Comparison of ENCODE assay signal across 12 cellular contexts in the genomic region with DNA sequence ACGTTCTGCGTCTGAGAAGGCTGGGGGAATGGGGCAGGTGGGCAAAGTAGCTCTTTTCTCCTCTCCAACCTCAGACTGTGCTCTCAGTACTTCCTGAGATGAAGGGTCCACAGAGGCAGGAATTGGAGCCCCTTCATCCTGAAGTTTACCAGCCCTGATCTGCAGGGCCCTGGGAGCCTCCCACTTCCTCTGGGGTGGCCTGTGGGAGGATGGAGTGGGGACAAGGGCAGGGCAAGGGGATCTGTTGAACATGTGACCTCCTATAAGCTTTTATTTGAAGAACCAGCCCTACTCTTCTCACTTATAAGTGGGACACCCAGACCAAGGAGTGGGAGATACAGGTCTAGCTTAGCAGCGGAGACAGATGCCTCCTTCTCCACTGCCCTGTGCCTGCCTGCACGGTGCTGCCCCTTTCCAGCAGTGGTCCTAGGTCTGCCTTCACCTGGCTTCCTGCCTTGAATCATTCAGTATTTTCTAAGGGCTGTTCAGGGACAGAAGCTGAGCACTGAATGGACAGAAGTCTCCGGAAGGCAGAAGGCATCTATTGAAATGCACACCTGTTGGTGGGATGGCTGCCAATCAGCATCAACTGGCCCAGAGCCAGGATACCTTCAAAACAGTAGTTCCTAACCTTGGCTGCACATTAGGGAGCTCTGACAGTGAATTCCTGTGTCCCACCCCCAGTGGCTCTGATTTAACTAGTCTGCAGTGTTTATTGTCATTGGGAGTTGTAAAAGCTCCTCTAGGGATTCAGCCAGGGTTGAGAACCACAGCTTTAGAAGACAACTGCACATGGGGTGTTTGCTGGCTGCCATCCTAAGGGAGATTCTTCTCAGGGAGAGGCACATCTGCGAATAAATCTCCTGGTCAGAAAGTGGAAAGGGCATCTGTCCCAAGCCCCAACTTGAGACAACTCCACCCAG. TPM values are rescaled to one million over a fixed set of nuclear protein-coding genes. Genes with fewer than 3 reads are reported as not detected.
DNase-seq lines count a peak whose midpoint lies in the region; ATAC-seq, FAIRE-seq and TF ChIP-seq lines count a peak whose summit lies in the region.
"Had no signal": no experiment of that assay in that cellular context is flagged by ENCODE, and none has a peak within 500 bp of the region (broad histone marks: within the 10 kb centered on the region; RNA-seq: fewer than 3 reads in every experiment).

No MANE protein-coding gene starts in this region.

- WGBS in stomach, 5 donors, result 54 to 69% (median 64%) methylated on average over 4 to 6 of the region's 6 CpGs
- 53 to 64% methylated on average over 6 of the region's 6 CpGs for WGBS in tibial nerve, 2 donors

- peaks cover 35% of the 10 kb centered on the region for H3K27me3 Mint-ChIP-seq in activated CD8-positive, alpha-beta memory T cell treated with anti-CD3 and anti-CD28 coated beads, Interleukin-2, amount 10 ng/mL, durations not matched to agents 7 days and 5 days

- peaks cover 29% of the 10 kb centered on the region for H3K79me2 ChIP-seq in endothelial cell of umbilical vein (ENCODE audit: control insufficient read depth, insufficient read depth, low read length)

- H4K20me1 ChIP-seq in endothelial cell of umbilical vein (replicated peaks; ENCODE audit: control insufficient read depth, extremely low read depth, insufficient read depth, low read length), result no peaks in the 10 kb centered on the region

- peak; percentile 66 for FAIRE-seq in endothelial cell of umbilical vein (lab: Jason Lieb, UNC)

- TF ChIP-seq EP300 in stomach (IDR thresholded peaks at IDR 0.05), result no peak
- no peak for TF ChIP-seq EP300 in tibial nerve (IDR thresholded peaks at IDR 0.05)

- H3K36me3 Mint-ChIP-seq in activated CD8-positive, alpha-beta memory T cell treated with anti-CD3 and anti-CD28 coated beads, Interleukin-2, amount 10 ng/mL, durations not matched to agents 7 days and 5 days, result no peaks in the 10 kb centered on the region
- H3K36me3 Mint-ChIP-seq: activated naive CD8-positive, alpha-beta T cell treated with anti-CD3 and anti-CD28 coated beads, Interleukin-2, amount 10 ng/mL, durations not matched to agents 7 days and 5 days had no signal

- POLR2A ChIA-PET in endothelial cell of umbilical vein (lab: Charles Lee), result no interaction called here

- CTCF ChIA-PET in activated CD8-positive, alpha-beta memory T cell treated with anti-CD3 and anti-CD28 coated beads, Interleukin-2, amount 10 ng/mL, durations not matched to agents 7 days and 5 days (lab: Charles Lee), result interaction anchor here (0.8 to 5.0 kb wide), 7 partner anchors 17 to 904 kb away, joined by 3 to 43 read pairs (median 9); no protein-coding TSS in a partner anchor
- CTCF ChIA-PET in endothelial cell of umbilical vein (lab: Charles Lee), result interaction anchor here (0.7 to 9.1 kb wide), 31 partner anchors 8 to 298 kb away, joined by 3 to 251 read pairs (median 4); no protein-coding TSS in a partner anchor

- H3K4me3 Mint-ChIP-seq in activated CD8-positive, alpha-beta memory T cell treated with anti-CD3 and anti-CD28 coated beads, Interleukin-2, amount 10 ng/mL, durations not matched to agents 7 days and 5 days, result no peak overlapping the region
- H3K4me3 Mint-ChIP-seq: activated naive CD8-positive, alpha-beta T cell treated with anti-CD3 and anti-CD28 coated beads, Interleukin-2, amount 10 ng/mL, durations not matched to agents 7 days and 5 days had no signal

- H3K36me3 ChIP-seq in endothelial cell of umbilical vein (ENCODE audit: control insufficient read depth in 2 of 2, extremely low read depth in 1 of 2, insufficient read depth in 2 of 2, low read length in 2 of 2) (no peaks in the 10 kb centered on the region), stomach (no peaks in the 10 kb centered on the region), tibial nerve (no peaks in the 10 kb centered on the region)
- H3K36me3 ChIP-seq: right lobe of liver had no signal

- H3K27me3 ChIP-seq in endothelial cell of umbilical vein (ENCODE audit: control insufficient read depth in 2 of 2, insufficient read depth in 2 of 2, low read length in 2 of 2) (no peaks in the 10 kb centered on the region), stomach (peaks cover 0 to 48% (median 14%) of the 10 kb centered on the region in 3 donors), tibial nerve (peaks cover 0 to 2% of the 10 kb centered on the region in 2 donors)

- dilution Hi-C loops in endothelial cell of umbilical vein (cut with MboI; ENCODE audit: extremely low pct_ligation_motif_present, low sequenced_read_pairs), result no loop called here

- BruUV-seq in endothelial cell of umbilical vein (replicated peaks; lab: Mats Ljungman, UMichigan), result TSS peak; percentile 60

- no peaks in the 10 kb centered on the region for H3K9me1 ChIP-seq in endothelial cell of umbilical vein (replicated peaks; ENCODE audit: control insufficient read depth, extremely low read depth, insufficient read depth, low read length)

- no peaks in the 10 kb centered on the region for H3K9me3 Mint-ChIP-seq in activated CD8-positive, alpha-beta memory T cell treated with anti-CD3 and anti-CD28 coated beads, Interleukin-2, amount 10 ng/mL, durations not matched to agents 7 days and 5 days (ENCODE audit: low read depth)
- H3K9me3 Mint-ChIP-seq: activated naive CD8-positive, alpha-beta T cell treated with anti-CD3 and anti-CD28 coated beads, Interleukin-2, amount 10 ng/mL, durations not matched to agents 7 days and 5 days had no signal

- no peak for ATAC-seq in activated CD8-positive, alpha-beta memory T cell treated with anti-CD3 and anti-CD28 coated beads, Interleukin-2, amount 10 ng/mL, durations not matched to agents 7 days and 5 days
- ATAC-seq in GM21360 (IDR thresholded peaks at IDR 0.05; ENCODE audit: unreplicated experiment), result no peak
- ATAC-seq in HG03025 (IDR thresholded peaks at IDR 0.05; ENCODE audit: low FRiP score, unreplicated experiment), result no peak

- TF ChIP-seq CTCF in endothelial cell of umbilical vein (IDR thresholded peaks at IDR 0.05; ENCODE audit: extremely low read depth in 1 of 2, insufficient read depth in 1 of 2, low read depth in 1 of 2, low read length in 2 of 2) (no peak), stomach (IDR thresholded peaks at IDR 0.05) (no peak), tibial nerve (IDR thresholded peaks at IDR 0.05) (no peak)

- no peak overlapping the region for H3K27ac Mint-ChIP-seq in activated CD8-positive, alpha-beta memory T cell treated with anti-CD3 and anti-CD28 coated beads, Interleukin-2, amount 10 ng/mL, durations not matched to agents 7 days and 5 days

- H3K27ac ChIP-seq in endothelial cell of umbilical vein (ENCODE audit: insufficient read depth, low read depth, low read length) (peak overlapping the region; percentile 95), stomach (peak overlapping the region in 4 of 5 donors; percentile 1 to 68 (median 51)), tibial nerve (peak overlapping the region in 2 of 4 donors; percentile 63 to 72)
- H3K27ac ChIP-seq: right lobe of liver had no signal

- H3K4me2 ChIP-seq in endothelial cell of umbilical vein (ENCODE audit: insufficient read depth, low read length), result peak overlapping the region; percentile 58

- peaks cover 2% of the 10 kb centered on the region for H3K4me1 Mint-ChIP-seq in activated CD8-positive, alpha-beta memory T cell treated with anti-CD3 and anti-CD28 coated beads, Interleukin-2, amount 10 ng/mL, durations not matched to agents 7 days and 5 days

- H2AFZ ChIP-seq in endothelial cell of umbilical vein (ENCODE audit: low read depth, low read length), result no peak overlapping the region

- intact Hi-C loops in endothelial cell of umbilical vein (cut with micrococcal nuclease) (loop anchor here (1.0 to 5.0 kb wide), 8 partner anchors 17 to 340 kb away; partner anchors contain the start of gene MAPK8), stomach (cut with DNase I; ENCODE audit: low total_unique reads) (no loop called here)

- H3K9ac ChIP-seq in endothelial cell of umbilical vein (replicated peaks; ENCODE audit: extremely low read depth, insufficient read depth, low read length), result peak overlapping the region; percentile 76

- no peaks in the 10 kb centered on the region for H3K9me3 ChIP-seq in endothelial cell of umbilical vein (replicated peaks; ENCODE audit: control insufficient read depth, insufficient read depth, low read length)
- H3K9me3 ChIP-seq in stomach, result no peaks in the 10 kb centered on the region
- no peaks in the 10 kb centered on the region for H3K9me3 ChIP-seq in tibial nerve
- H3K9me3 ChIP-seq: right lobe of liver had no signal

- TF ChIP-seq POLR2A in endothelial cell of umbilical vein (IDR thresholded peaks at IDR 0.05; ENCODE audit: low read depth, low read length) (no peak), stomach (IDR thresholded peaks at IDR 0.05) (no peak), tibial nerve (IDR thresholded peaks at IDR 0.05) (no peak)

- H3K4me3 ChIP-seq in endothelial cell of umbilical vein (replicated peaks in 1 of 3; ENCODE audit: insufficient read depth in 1 of 3, low read depth in 1 of 3, low read length in 3 of 3) (no peak overlapping the region), stomach (no peak overlapping the region), tibial nerve (no peak overlapping the region)
- H3K4me3 ChIP-seq: right lobe of liver had no signal

- H3K4me1 ChIP-seq in endothelial cell of umbilical vein (ENCODE audit: control insufficient read depth, extremely low read depth, insufficient read depth, low read length), result peaks cover 61% of the 10 kb centered on the region
- H3K4me1 ChIP-seq in stomach, result peaks cover 16 to 41% (median 18%) of the 10 kb centered on the region in 4 donors
- H3K4me1 ChIP-seq in tibial nerve, result peaks cover 0 to 16% (median 8%) of the 10 kb centered on the region in 4 donors

- peak; percentile 21 for DNase-seq in activated CD8-positive, alpha-beta memory T cell treated with anti-CD3 and anti-CD28 coated beads for 24 hours
- no peak for DNase-seq in activated CD8-positive, alpha-beta memory T cell treated with anti-CD3 and anti-CD28 coated beads, Interleukin-2, amount 10 ng/mL, durations not matched to agents 7 days and 5 days
- peak; percentile 77 for DNase-seq in NCI-H345 (lab: John Stamatoyannopoulos, UW)
- peak; percentile 49 for DNase-seq in endothelial cell of umbilical vein (ENCODE audit: low read depth, low spot score)
- DNase-seq in stomach, result no peak
- DNase-seq in tibial nerve (ENCODE audit: low spot score in 2 of 2), result no peak
- DNase-seq: activated naive CD8-positive, alpha-beta T cell treated with anti-CD3 and anti-CD28 coated beads, Interleukin-2, amount 10 ng/mL, durations not matched to agents 7 days and 5 days; effector CD4-positive, alpha-beta T cell; NCI-H1048 had no signal

RNA-seq across cellular contexts. Expression of gene ARHGAP22, which starts 2.7 kb away (rescaled TPM):
- total RNA-seq in activated CD8-positive, alpha-beta memory T cell treated with anti-CD3 and anti-CD28 coated beads, Interleukin-2, amount 10 ng/mL, durations not matched to agents 7 days and 5 days, result not detected
- total RNA-seq in endothelial cell of umbilical vein (48.6 and 50.3 TPM in 2 replicates), stomach (10 to 100 TPM in 1 of 5 donors, 1 to 10 TPM in 3, not detected in 1; 2.0 to 28.6 (median 2.2) TPM), tibial nerve (10 to 100 TPM in 3 of 4 donors, 1 to 10 TPM in 1; 7.7 to 16.5 (median 14.3) TPM)
- polyA plus RNA-seq in endothelial cell of umbilical vein (8.0 and 8.6 TPM in 2 replicates), stomach (1 to 10 TPM; 1.3 to 4.0 (median 2.2) TPM)
- 10.2 and 10.4 TPM in 2 replicates for polyA plus RNA-seq in endothelial cell of umbilical vein (2011; cell fraction: cytosol; rRNA removed)
- 33.5 and 38.8 TPM in 2 replicates for polyA plus RNA-seq in endothelial cell of umbilical vein (2011; cell fraction: nucleus; rRNA removed)
- polyA plus RNA-seq in endothelial cell of umbilical vein (2012), result 56.6 and 69.1 TPM in 2 replicates
- polyA minus RNA-seq in endothelial cell of umbilical vein, result 23.0 and 28.5 TPM in 2 replicates
- not detected for polyA minus RNA-seq in endothelial cell of umbilical vein (2011; cell fraction: cytosol; rRNA and poly(A)+ RNA removed)
- 47.4 and 50.7 TPM in 2 replicates for polyA minus RNA-seq in endothelial cell of umbilical vein (2011; cell fraction: nucleus; rRNA and poly(A)+ RNA removed)

Comparison
In these comparisons a context has a peak if more than half of its experiments do, and no peak if none do; other contexts are left out.
1. DNase-seq: peak in activated CD8-positive, alpha-beta memory T cell treated with anti-CD3 and anti-CD28 coated beads for 24 hours (single experiment), NCI-H345 (single experiment) and endothelial cell of umbilical vein (single experiment); none in activated CD8-positive, alpha-beta memory T cell treated with anti-CD3 and anti-CD28 coated beads, Interleukin-2, amount 10 ng/mL, durations not matched to agents 7 days and 5 days (single experiment), stomach (single experiment) and tibial nerve (0 of 2).